Comparison of ENCODE assay signal across 12 cellular contexts in genomic region chr10:96978621-96979154, GRCh38.
DNase-seq lines count a peak whose midpoint lies in the region; ATAC-seq lines count a peak whose summit lies in the region.
"Had no signal": no experiment of that assay in that cellular context is flagged by ENCODE, and none has a peak within 500 bp of the region (broad histone marks: within the 10 kb centered on the region; RNA-seq: fewer than 3 reads in every experiment).

No MANE protein-coding gene starts in this region.

- peaks cover 8% of the 10 kb centered on the region for H3K4me1 Mint-ChIP-seq in activated naive CD4-positive, alpha-beta T cell treated with anti-CD3 and anti-CD28 coated beads, Interleukin-2, amount 10 ng/mL, durations not matched to agents 7 days and 5 days
- peaks cover 27 to 46% of the 10 kb centered on the region in 2 donors for H3K4me1 Mint-ChIP-seq in stimulated activated naive B cell treated with anti-CD40 and anti-IgM and Interleukin-4, amounts not matched to agents 10 μg/mL and 1 μg/mL and 100 μg/mL, for 72 hours

- no peak for DNase-seq in activated naive CD4-positive, alpha-beta T cell treated with anti-CD3 and anti-CD28 coated beads, Interleukin-2, amount 50 U/mL, for 72 hours (ENCODE audit: low spot score in 2 of 2)
- DNase-seq in activated naive CD4-positive, alpha-beta T cell treated with anti-CD3 and anti-CD28 coated beads, Interleukin-2, amount 10 ng/mL, durations not matched to agents 7 days and 5 days = no peak
- DNase-seq in stimulated activated naive B cell treated with anti-CD40 and anti-IgM and Interleukin-4, amounts not matched to agents 10 μg/mL and 1 μg/mL and 100 μg/mL, for 72 hours = no peak
- DNase-seq in 8988T (no peak), HCEC 1CT (no peak), hypothalamus (lab: John Stamatoyannopoulos, UW) (no peak)
- DNase-seq: activated naive CD8-positive, alpha-beta T cell treated with anti-CD3 and anti-CD28 coated beads, Interleukin-2, amount 10 ng/mL, durations not matched to agents 7 days and 5 days; mesenchymal stem cell; NCI-H1436; retina had no signal

- H3K27me3 Mint-ChIP-seq in activated naive CD4-positive, alpha-beta T cell treated with anti-CD3 and anti-CD28 coated beads, Interleukin-2, amount 10 ng/mL, durations not matched to agents 7 days and 5 days = no peaks in the 10 kb centered on the region
- H3K27me3 Mint-ChIP-seq in stimulated activated naive B cell treated with anti-CD40 and anti-IgM and Interleukin-4, amounts not matched to agents 10 μg/mL and 1 μg/mL and 100 μg/mL, for 72 hours = no peaks in the 10 kb centered on the region
- H3K27me3 Mint-ChIP-seq: activated naive CD8-positive, alpha-beta T cell treated with anti-CD3 and anti-CD28 coated beads, Interleukin-2, amount 10 ng/mL, durations not matched to agents 7 days and 5 days had no signal

- H3K4me3 Mint-ChIP-seq in activated naive CD4-positive, alpha-beta T cell treated with anti-CD3 and anti-CD28 coated beads, Interleukin-2, amount 10 ng/mL, durations not matched to agents 7 days and 5 days = no peak overlapping the region
- H3K4me3 Mint-ChIP-seq in stimulated activated naive B cell treated with anti-CD40 and anti-IgM and Interleukin-4, amounts not matched to agents 10 μg/mL and 1 μg/mL and 100 μg/mL, for 72 hours = peak overlapping the region in 1 of 2 donors; percentile 56
- H3K4me3 Mint-ChIP-seq: activated naive CD8-positive, alpha-beta T cell treated with anti-CD3 and anti-CD28 coated beads, Interleukin-2, amount 10 ng/mL, durations not matched to agents 7 days and 5 days had no signal

- H3K36me3 Mint-ChIP-seq in activated naive CD4-positive, alpha-beta T cell treated with anti-CD3 and anti-CD28 coated beads, Interleukin-2, amount 50 U/mL, for 72 hours = peaks cover 15 to 16% of the 10 kb centered on the region in 2 donors
- peaks cover 16% of the 10 kb centered on the region for H3K36me3 Mint-ChIP-seq in activated naive CD4-positive, alpha-beta T cell treated with anti-CD3 and anti-CD28 coated beads, Interleukin-2, amount 10 ng/mL, durations not matched to agents 7 days and 5 days
- peaks cover 28 to 36% of the 10 kb centered on the region in 2 donors for H3K36me3 Mint-ChIP-seq in stimulated activated naive B cell treated with anti-CD40 and anti-IgM and Interleukin-4, amounts not matched to agents 10 μg/mL and 1 μg/mL and 100 μg/mL, for 72 hours

- CTCF ChIA-PET in activated naive CD4-positive, alpha-beta T cell treated with anti-CD3 and anti-CD28 coated beads, Interleukin-2, amount 10 ng/mL, durations not matched to agents 7 days and 5 days (lab: Charles Lee) = interaction anchor here (0.6 to 1.4 kb wide), 2 partner anchors 31 to 47 kb away, joined by 3 to 4 read pairs; no protein-coding TSS in a partner anchor

- H3K27ac Mint-ChIP-seq in activated naive CD4-positive, alpha-beta T cell treated with anti-CD3 and anti-CD28 coated beads, Interleukin-2, amount 50 U/mL, for 72 hours = peak overlapping the region; percentile 74 to 95
- no peak overlapping the region for H3K27ac Mint-ChIP-seq in activated naive CD4-positive, alpha-beta T cell treated with anti-CD3 and anti-CD28 coated beads, Interleukin-2, amount 10 ng/mL, durations not matched to agents 7 days and 5 days
- peak overlapping the region; percentile 75 for H3K27ac Mint-ChIP-seq in stimulated activated naive B cell treated with anti-CD40 and anti-IgM and Interleukin-4, amounts not matched to agents 10 μg/mL and 1 μg/mL and 100 μg/mL, for 72 hours
- H3K27ac Mint-ChIP-seq: activated naive CD8-positive, alpha-beta T cell treated with anti-CD3 and anti-CD28 coated beads, Interleukin-2, amount 10 ng/mL, durations not matched to agents 7 days and 5 days had no signal

- H3K9me3 Mint-ChIP-seq in activated naive CD4-positive, alpha-beta T cell treated with anti-CD3 and anti-CD28 coated beads, Interleukin-2, amount 50 U/mL, for 72 hours = peaks cover 0 to 3% of the 10 kb centered on the region in 2 donors
- H3K9me3 Mint-ChIP-seq in activated naive CD4-positive, alpha-beta T cell treated with anti-CD3 and anti-CD28 coated beads, Interleukin-2, amount 10 ng/mL, durations not matched to agents 7 days and 5 days = no peaks in the 10 kb centered on the region
- no peaks in the 10 kb centered on the region for H3K9me3 Mint-ChIP-seq in stimulated activated naive B cell treated with anti-CD40 and anti-IgM and Interleukin-4, amounts not matched to agents 10 μg/mL and 1 μg/mL and 100 μg/mL, for 72 hours
- H3K9me3 Mint-ChIP-seq: activated naive CD8-positive, alpha-beta T cell treated with anti-CD3 and anti-CD28 coated beads, Interleukin-2, amount 10 ng/mL, durations not matched to agents 7 days and 5 days had no signal

- peak; percentile 81 to 90 for ATAC-seq in activated naive CD4-positive, alpha-beta T cell treated with anti-CD3 and anti-CD28 coated beads, Interleukin-2, amount 50 U/mL, for 72 hours
- ATAC-seq in GM21717 (IDR thresholded peaks at IDR 0.05; ENCODE audit: unreplicated experiment) = peak; percentile 61
- peak; percentile 70 for ATAC-seq in HG03342 (IDR thresholded peaks at IDR 0.05; ENCODE audit: unreplicated experiment)
- ATAC-seq in stimulated activated naive B cell treated with anti-CD40 and anti-IgM and Interleukin-4, amounts not matched to agents 10 μg/mL and 1 μg/mL and 100 μg/mL, for 72 hours (replicated peaks) = peak; percentile 70 to 77
